ENCODE assay signal across 13 cellular contexts in the genomic region with DNA sequence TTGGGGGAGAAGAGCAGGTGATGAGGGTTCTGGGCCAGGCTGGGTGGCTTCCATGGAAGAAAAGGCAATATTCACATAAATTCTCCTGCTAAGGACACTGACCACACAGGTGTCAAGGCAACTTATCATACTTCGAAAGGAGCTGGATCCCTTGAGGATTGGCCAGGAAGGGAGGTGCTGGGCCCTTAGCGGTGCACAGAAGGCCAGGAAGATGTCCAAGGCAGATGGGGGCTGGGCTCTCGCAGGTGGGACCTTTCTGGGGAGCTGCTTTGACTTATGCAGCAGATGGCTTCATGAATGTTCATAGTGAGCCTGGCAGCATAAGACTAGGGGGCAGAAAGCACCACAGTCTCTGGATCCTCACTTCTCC. TPM values are rescaled to one million over a fixed set of nuclear protein-coding genes. Genes with fewer than 3 reads are reported as not detected.
A peak's percentile ranks its signal among the peaks of the same experiment; 100 is the strongest.
DNase-seq lines count a peak whose midpoint lies in the region; ATAC-seq, FAIRE-seq and TF ChIP-seq lines count a peak whose summit lies in the region.
"Had no signal": no experiment of that assay in that cellular context is flagged by ENCODE, and none has a peak within 500 bp of the region (broad histone marks: within the 10 kb centered on the region; RNA-seq: fewer than 3 reads in every experiment).

No MANE protein-coding gene starts in this region.

- peak overlapping the region; percentile 13 to 99 (median 52); a peak in 21 of 22 replicates for H3K4me2 ChIP-seq in BLaER1 treated with 17β-estradiol and CSF1 and Interleukin-3, amounts not matched to agents 10 nM and 100 nM
- H3K4me2 ChIP-seq in endothelial cell of umbilical vein (ENCODE audit: insufficient read depth, low read length), result no peak overlapping the region

- no peaks in the 10 kb centered on the region for H3K9me1 ChIP-seq in endothelial cell of umbilical vein (replicated peaks; ENCODE audit: control insufficient read depth, extremely low read depth, insufficient read depth, low read length)

- peaks cover 26 to 27% (median 26%) of the 10 kb centered on the region in 3 donors for H3K4me1 Mint-ChIP-seq in IgD-negative memory B cell

- intact Hi-C loops in endothelial cell of umbilical vein (cut with micrococcal nuclease) (loop anchor here (1.0 to 5.0 kb wide), 2 partner anchors 12 to 538 kb away; no protein-coding TSS in a partner anchor), posterior vena cava (cut with DNase I) (loop anchor here (1.0 to 5.0 kb wide), 2 partner anchors 24 to 43 kb away; a partner anchor contains a TSS), lower leg skin (cut with DNase I; ENCODE audit: low total_unique reads) (no loop called here)

- TF ChIP-seq POLR2A in endothelial cell of umbilical vein (IDR thresholded peaks at IDR 0.05; ENCODE audit: low read depth, low read length) (no peak), lower leg skin (IDR thresholded peaks at IDR 0.05) (no peak)

- H4K20me1 ChIP-seq in BLaER1 treated with 17β-estradiol and CSF1 and Interleukin-3, amounts not matched to agents 10 nM and 100 nM, result peaks cover 27 to 76% (median 44%) of the 10 kb centered on the region in 11 experiments
- H4K20me1 ChIP-seq in endothelial cell of umbilical vein (replicated peaks; ENCODE audit: control insufficient read depth, extremely low read depth, insufficient read depth, low read length), result no peaks in the 10 kb centered on the region

- FAIRE-seq in endothelial cell of umbilical vein (lab: Jason Lieb, UNC), result peak; percentile 4
- FAIRE-seq: H54, urothelium cell line had no signal

- peaks cover 35 to 58% (median 42%) of the 10 kb centered on the region in 11 experiments for H3K36me3 ChIP-seq in BLaER1 treated with 17β-estradiol and CSF1 and Interleukin-3, amounts not matched to agents 10 nM and 100 nM
- H3K36me3 ChIP-seq in endothelial cell of umbilical vein (ENCODE audit: control insufficient read depth in 2 of 2, extremely low read depth in 1 of 2, insufficient read depth in 2 of 2, low read length in 2 of 2) (peaks cover 13 to 27% of the 10 kb centered on the region in 2 experiments), brain microvascular endothelial cell (replicated peaks) (peaks cover 46% of the 10 kb centered on the region)

- peak overlapping the region; percentile 6 to 69 (median 32) for H3K4me3 Mint-ChIP-seq in IgD-negative memory B cell

- peaks cover 30% of the 10 kb centered on the region for H3K79me2 ChIP-seq in endothelial cell of umbilical vein (ENCODE audit: control insufficient read depth, insufficient read depth, low read length)

- POLR2A ChIA-PET in endothelial cell of umbilical vein (lab: Charles Lee), result interaction anchor here (0.6 kb wide), 1 partner anchor 424 kb away, joined by 3 read pairs; no protein-coding TSS in a partner anchor

- H2AFZ ChIP-seq in endothelial cell of umbilical vein (ENCODE audit: low read depth, low read length), result no peak overlapping the region

- dilution Hi-C loops in endothelial cell of umbilical vein (cut with MboI; ENCODE audit: extremely low pct_ligation_motif_present, low sequenced_read_pairs), result no loop called here

- H3K9me3 ChIP-seq in BLaER1 treated with 17β-estradiol and CSF1 and Interleukin-3, amounts not matched to agents 10 nM and 100 nM (replicated peaks in 1 of 11), result no peaks in the 10 kb centered on the region
- H3K9me3 ChIP-seq in endothelial cell of umbilical vein (replicated peaks; ENCODE audit: control insufficient read depth, insufficient read depth, low read length), result no peaks in the 10 kb centered on the region

- CTCF ChIA-PET in endothelial cell of umbilical vein (lab: Charles Lee), result interaction anchor here (0.8 to 11.1 kb wide), 6 partner anchors 12 to 305 kb away, joined by 3 to 151 read pairs (median 4); a partner anchor contains a TSS

- no peaks in the 10 kb centered on the region for H3K36me3 Mint-ChIP-seq in IgD-negative memory B cell

- peak overlapping the region in 1 of 10 experiments; percentile 88; a peak in 1 of 20 replicates for H3K4me3 ChIP-seq in BLaER1 treated with 17β-estradiol and CSF1 and Interleukin-3, amounts not matched to agents 10 nM and 100 nM
- no peak overlapping the region for H3K4me3 ChIP-seq in endothelial cell of umbilical vein (replicated peaks in 1 of 3; ENCODE audit: insufficient read depth in 1 of 3, low read depth in 1 of 3, low read length in 3 of 3)
- no peak overlapping the region for H3K4me3 ChIP-seq in brain microvascular endothelial cell (ENCODE audit: low read depth, low read length)
- no peak overlapping the region for H3K4me3 ChIP-seq in lower leg skin (ENCODE audit: low read depth, poor library complexity, severe bottlenecking)

- peak overlapping the region in 6 of 11 experiments; percentile 9 to 96 (median 24); a peak in 6 of 22 replicates for H3K9ac ChIP-seq in BLaER1 treated with 17β-estradiol and CSF1 and Interleukin-3, amounts not matched to agents 10 nM and 100 nM
- H3K9ac ChIP-seq in endothelial cell of umbilical vein (replicated peaks; ENCODE audit: extremely low read depth, insufficient read depth, low read length), result no peak overlapping the region

- WGBS in lower leg skin, 2 donors, result 43 to 50% methylated on average over 3 of the region's 3 CpGs

- in situ Hi-C loops in brain microvascular endothelial cell (cut with HindIII; ENCODE audit: low pct_ligation_motif_present, low sequenced_read_pairs), result no loop called here

- no peak for ATAC-seq in GM18498 (IDR thresholded peaks at IDR 0.05; ENCODE audit: unreplicated experiment)
- ATAC-seq: Panc1 had no signal

- no peaks in the 10 kb centered on the region for H3K27me3 ChIP-seq in BLaER1 treated with 17β-estradiol and CSF1 and Interleukin-3, amounts not matched to agents 10 nM and 100 nM
- no peaks in the 10 kb centered on the region for H3K27me3 ChIP-seq in endothelial cell of umbilical vein (ENCODE audit: control insufficient read depth in 2 of 2, insufficient read depth in 2 of 2, low read length in 2 of 2)
- H3K27me3 ChIP-seq in brain microvascular endothelial cell (replicated peaks), result no peaks in the 10 kb centered on the region

- TF ChIP-seq CTCF in endothelial cell of umbilical vein (IDR thresholded peaks at IDR 0.05; ENCODE audit: extremely low read depth in 1 of 2, insufficient read depth in 1 of 2, low read depth in 1 of 2, low read length in 2 of 2) (no peak), brain microvascular endothelial cell (IDR thresholded peaks at IDR 0.05; ENCODE audit: low read depth, low read length, missing control alignments) (no peak), lower leg skin (IDR thresholded peaks at IDR 0.05) (no peak)

- BruUV-seq in endothelial cell of umbilical vein (replicated peaks; lab: Mats Ljungman, UMichigan), result no TSS peak

- H3K9me3 Mint-ChIP-seq in IgD-negative memory B cell, result no peaks in the 10 kb centered on the region

- peak overlapping the region in 2 of 3 donors; percentile 37 to 60 for H3K27ac Mint-ChIP-seq in IgD-negative memory B cell

- H3K4me1 ChIP-seq in BLaER1 treated with 17β-estradiol and CSF1 and Interleukin-3, amounts not matched to agents 10 nM and 100 nM, result peaks cover 52 to 82% (median 75%) of the 10 kb centered on the region in 10 experiments
- peaks cover 20% of the 10 kb centered on the region for H3K4me1 ChIP-seq in endothelial cell of umbilical vein (ENCODE audit: control insufficient read depth, extremely low read depth, insufficient read depth, low read length)

- no peak overlapping the region for H3K27ac ChIP-seq in BLaER1 treated with 17β-estradiol and CSF1 and Interleukin-3, amounts not matched to agents 10 nM and 100 nM
- H3K27ac ChIP-seq in endothelial cell of umbilical vein (ENCODE audit: insufficient read depth, low read depth, low read length) (no peak overlapping the region), brain microvascular endothelial cell (no peak overlapping the region)

- DNase-seq in endothelial cell of umbilical vein (ENCODE audit: low read depth, low spot score) (no peak), posterior vena cava (ENCODE audit: low spot score) (peak; percentile 62), brain microvascular endothelial cell (no peak), lower leg skin (ENCODE audit: low spot score in 2 of 2) (no peak)
- no peak for DNase-seq in effector CD4-positive, alpha-beta T cell
- DNase-seq: KG1, NCI-H2171 had no signal

- H3K27me3 Mint-ChIP-seq in IgD-negative memory B cell, result no peaks in the 10 kb centered on the region

RNA-seq across cellular contexts. Expression of a gene that starts 3.9 kb away (rescaled TPM):
- 171 TPM for polyA plus RNA-seq in IgD-negative memory B cell
- total RNA-seq in endothelial cell of umbilical vein, result 1,054 and 1,063 TPM in 2 replicates
- polyA plus RNA-seq in endothelial cell of umbilical vein, result 1,429 and 1,536 TPM in 2 replicates
- 1,126 and 1,307 TPM in 2 replicates for polyA plus RNA-seq in endothelial cell of umbilical vein (2011; cell fraction: cytosol; rRNA removed)
- polyA plus RNA-seq in endothelial cell of umbilical vein (2011; cell fraction: nucleus; rRNA removed), result 455 and 538 TPM in 2 replicates
- 1,051 and 1,290 TPM in 2 replicates for polyA plus RNA-seq in endothelial cell of umbilical vein (2012)
- polyA minus RNA-seq in endothelial cell of umbilical vein, result 582 and 611 TPM in 2 replicates
- 121 TPM for polyA minus RNA-seq in endothelial cell of umbilical vein (2011; cell fraction: cytosol; rRNA and poly(A)+ RNA removed)
- polyA minus RNA-seq in endothelial cell of umbilical vein (2011; cell fraction: nucleus; rRNA and poly(A)+ RNA removed), result 62.3 and 71.7 TPM in 2 replicates
- 1,000 to 10,000 TPM; 1,385 to 1,570 TPM for total RNA-seq in posterior vena cava
- 100 to 1,000 TPM; 151 to 408 (median 196) TPM for total RNA-seq in lower leg skin

RNA-seq across cellular contexts. Expression of a gene that starts 4.7 kb away (rescaled TPM):
- polyA plus RNA-seq in IgD-negative memory B cell (2.2 TPM), endothelial cell of umbilical vein (3.5 and 3.7 TPM in 2 replicates)
- total RNA-seq in endothelial cell of umbilical vein (2.7 and 6.1 TPM in 2 replicates), posterior vena cava (10 to 100 TPM; 19.2 to 39.7 TPM), lower leg skin (1 to 10 TPM; 2.5 to 8.9 (median 4.3) TPM)
- polyA plus RNA-seq in endothelial cell of umbilical vein (2011; cell fraction: cytosol; rRNA removed), result 1.1 and 1.7 TPM in 2 replicates
- polyA plus RNA-seq in endothelial cell of umbilical vein (2011; cell fraction: nucleus; rRNA removed), result 23.5 and 25.0 TPM in 2 replicates
- 1.0 and 1.1 TPM in 2 replicates for polyA plus RNA-seq in endothelial cell of umbilical vein (2012)
- 3.8 and 5.9 TPM in 2 replicates for polyA minus RNA-seq in endothelial cell of umbilical vein
- polyA minus RNA-seq in endothelial cell of umbilical vein (2011; cell fraction: cytosol; rRNA and poly(A)+ RNA removed), result not detected
- polyA minus RNA-seq in endothelial cell of umbilical vein (2011; cell fraction: nucleus; rRNA and poly(A)+ RNA removed), result 7.7 and 8.9 TPM in 2 replicates

RNA-seq across cellular contexts. Expression of a gene that starts 9.1 kb away (rescaled TPM):
- 174 TPM for polyA plus RNA-seq in IgD-negative memory B cell
- total RNA-seq in endothelial cell of umbilical vein, result 84.1 and 85.6 TPM in 2 replicates
- 192 and 197 TPM in 2 replicates for polyA plus RNA-seq in endothelial cell of umbilical vein
- 217 and 240 TPM in 2 replicates for polyA plus RNA-seq in endothelial cell of umbilical vein (2011; cell fraction: cytosol; rRNA removed)
- polyA plus RNA-seq in endothelial cell of umbilical vein (2011; cell fraction: nucleus; rRNA removed), result 62.4 and 64.8 TPM in 2 replicates
- polyA plus RNA-seq in endothelial cell of umbilical vein (2012), result 96.7 and 111 TPM in 2 replicates
- polyA minus RNA-seq in endothelial cell of umbilical vein, result 37.9 and 73.5 TPM in 2 replicates
- polyA minus RNA-seq in endothelial cell of umbilical vein (2011; cell fraction: cytosol; rRNA and poly(A)+ RNA removed), result 45.3 TPM
- polyA minus RNA-seq in endothelial cell of umbilical vein (2011; cell fraction: nucleus; rRNA and poly(A)+ RNA removed), result 10.3 and 10.6 TPM in 2 replicates
- total RNA-seq in posterior vena cava, result 100 to 1,000 TPM; 115 to 118 TPM
- total RNA-seq in lower leg skin, result 100 to 1,000 TPM; 114 to 167 (median 138) TPM

RNA-seq across cellular contexts. Expression of a gene that starts 17.2 kb away (rescaled TPM):
- polyA plus RNA-seq in IgD-negative memory B cell (0.13 TPM), endothelial cell of umbilical vein (0.41 and 0.67 TPM in 2 replicates)
- total RNA-seq in endothelial cell of umbilical vein (0.84 and 1.0 TPM in 2 replicates), posterior vena cava (100 to 1,000 TPM; 497 to 570 TPM), lower leg skin (10 to 100 TPM; 11.0 to 20.9 (median 12.8) TPM)
- 0.21 and 0.28 TPM in 2 replicates for polyA plus RNA-seq in endothelial cell of umbilical vein (2011; cell fraction: cytosol; rRNA removed)
- 4.0 and 5.0 TPM in 2 replicates for polyA plus RNA-seq in endothelial cell of umbilical vein (2011; cell fraction: nucleus; rRNA removed)
- 0.15 and 0.20 TPM in 2 replicates for polyA plus RNA-seq in endothelial cell of umbilical vein (2012)
- polyA minus RNA-seq in endothelial cell of umbilical vein, result 0.70 and 2.0 TPM in 2 replicates
- not detected for polyA minus RNA-seq in endothelial cell of umbilical vein (2011; cell fraction: cytosol; rRNA and poly(A)+ RNA removed)
- polyA minus RNA-seq in endothelial cell of umbilical vein (2011; cell fraction: nucleus; rRNA and poly(A)+ RNA removed), result 0.82 and 1.2 TPM in 2 replicates

RNA-seq across cellular contexts. Expression of a gene that starts 18.0 kb away (rescaled TPM):
- polyA plus RNA-seq in IgD-negative memory B cell (1.1 TPM), endothelial cell of umbilical vein (10.0 and 11.6 TPM in 2 replicates)
- total RNA-seq in endothelial cell of umbilical vein (18.7 and 19.8 TPM in 2 replicates), posterior vena cava (10 to 100 TPM in 1 of 2 donors, 1 to 10 TPM in 1; 8.4 to 11.0 TPM), lower leg skin (1 to 10 TPM in 1 of 4 donors, under 1 TPM in 3; 0.23 to 2.7 (median 0.57) TPM)
- 7.6 and 9.6 TPM in 2 replicates for polyA plus RNA-seq in endothelial cell of umbilical vein (2011; cell fraction: cytosol; rRNA removed)
- 4.3 and 4.6 TPM in 2 replicates for polyA plus RNA-seq in endothelial cell of umbilical vein (2011; cell fraction: nucleus; rRNA removed)
- polyA plus RNA-seq in endothelial cell of umbilical vein (2012), result 18.4 and 22.3 TPM in 2 replicates
- polyA minus RNA-seq in endothelial cell of umbilical vein, result 7.5 and 10.6 TPM in 2 replicates
- polyA minus RNA-seq in endothelial cell of umbilical vein (2011; cell fraction: cytosol; rRNA and poly(A)+ RNA removed), result 3.0 TPM
- 2.3 and 5.0 TPM in 2 replicates for polyA minus RNA-seq in endothelial cell of umbilical vein (2011; cell fraction: nucleus; rRNA and poly(A)+ RNA removed)
